Comparison of ENCODE assay signal across 1 cellular context in the genomic region with DNA sequence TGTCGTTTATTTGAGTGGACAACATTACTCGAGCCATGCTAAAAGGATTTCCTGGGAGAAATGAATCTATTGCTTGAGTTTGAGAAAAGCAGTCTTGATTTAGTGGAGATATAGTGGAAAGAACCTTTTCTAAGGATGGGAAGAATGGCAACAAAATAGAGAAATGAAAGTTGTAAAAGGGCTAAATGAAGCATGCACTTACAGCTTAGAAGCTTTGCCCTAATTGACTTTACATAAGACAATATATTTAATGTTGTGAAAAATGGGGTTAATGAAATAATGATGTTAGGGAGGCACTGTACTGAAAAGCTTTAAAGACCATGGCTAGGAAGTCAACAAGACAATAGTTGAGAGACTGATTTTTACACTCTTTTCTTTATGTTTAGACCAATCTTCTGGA.
TF ChIP-seq lines count a peak whose summit lies in the region.

No MANE protein-coding gene starts in this region.

TF ChIP-seq in GM12878, 131 proteins besides CTCF, POLR2A, EP300 and RAD21 (continued from another document):
- TF ChIP-seq, protein P1, sequence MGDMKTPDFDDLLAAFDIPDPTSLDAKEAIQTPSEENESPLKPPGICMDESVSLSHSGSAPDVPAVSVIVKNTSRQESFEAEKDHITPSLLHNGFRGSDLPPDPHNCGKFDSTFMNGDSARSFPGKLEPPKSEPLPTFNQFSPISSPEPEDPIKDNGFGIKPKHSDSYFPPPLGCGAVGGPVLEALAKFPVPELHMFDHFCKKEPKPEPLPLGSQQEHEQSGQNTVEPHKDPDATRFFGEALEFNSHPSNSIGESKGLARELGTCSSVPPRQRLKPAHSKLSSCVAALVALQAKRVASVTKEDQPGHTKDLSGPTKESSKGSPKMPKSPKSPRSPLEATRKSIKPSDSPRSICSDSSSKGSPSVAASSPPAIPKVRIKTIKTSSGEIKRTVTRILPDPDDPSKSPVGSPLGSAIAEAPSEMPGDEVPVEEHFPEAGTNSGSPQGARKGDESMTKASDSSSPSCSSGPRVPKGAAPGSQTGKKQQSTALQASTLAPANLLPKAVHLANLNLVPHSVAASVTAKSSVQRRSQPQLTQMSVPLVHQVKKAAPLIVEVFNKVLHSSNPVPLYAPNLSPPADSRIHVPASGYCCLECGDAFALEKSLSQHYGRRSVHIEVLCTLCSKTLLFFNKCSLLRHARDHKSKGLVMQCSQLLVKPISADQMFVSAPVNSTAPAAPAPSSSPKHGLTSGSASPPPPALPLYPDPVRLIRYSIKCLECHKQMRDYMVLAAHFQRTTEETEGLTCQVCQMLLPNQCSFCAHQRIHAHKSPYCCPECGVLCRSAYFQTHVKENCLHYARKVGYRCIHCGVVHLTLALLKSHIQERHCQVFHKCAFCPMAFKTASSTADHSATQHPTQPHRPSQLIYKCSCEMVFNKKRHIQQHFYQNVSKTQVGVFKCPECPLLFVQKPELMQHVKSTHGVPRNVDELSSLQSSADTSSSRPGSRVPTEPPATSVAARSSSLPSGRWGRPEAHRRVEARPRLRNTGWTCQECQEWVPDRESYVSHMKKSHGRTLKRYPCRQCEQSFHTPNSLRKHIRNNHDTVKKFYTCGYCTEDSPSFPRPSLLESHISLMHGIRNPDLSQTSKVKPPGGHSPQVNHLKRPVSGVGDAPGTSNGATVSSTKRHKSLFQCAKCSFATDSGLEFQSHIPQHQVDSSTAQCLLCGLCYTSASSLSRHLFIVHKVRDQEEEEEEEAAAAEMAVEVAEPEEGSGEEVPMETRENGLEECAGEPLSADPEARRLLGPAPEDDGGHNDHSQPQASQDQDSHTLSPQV (IDR thresholded peaks at IDR 0.05): peak; percentile 66
- peak; percentile 66 for TF ChIP-seq SPI1 (IDR thresholded peaks at IDR 0.05; ENCODE audit: borderline replicate concordance, insufficient read depth, low read depth, low read length)
